Comparison of ENCODE assay signal across 18 cellular contexts in genomic region chrX:31316340-31316991, GRCh38.
"Had no signal": no experiment of that assay in that cellular context is flagged by ENCODE, and none has a peak within 500 bp of the region (broad histone marks: within the 10 kb centered on the region; RNA-seq: fewer than 3 reads in every experiment).

No MANE protein-coding gene starts in this region.

- H3K4me1 ChIP-seq: adrenal gland, ascending aorta, foreskin keratinocyte, neural progenitor cell, spleen, upper lobe of left lung had no signal

- H3K27me3 ChIP-seq: adrenal gland, ascending aorta, brain microvascular endothelial cell, foreskin keratinocyte, neural progenitor cell, spleen, upper lobe of left lung had no signal

- FAIRE-seq: kidney, TTC549 had no signal

- H3K9me3 ChIP-seq: adrenal gland, ascending aorta, thoracic aorta, upper lobe of left lung had no signal

- H3K9ac ChIP-seq: neural progenitor cell had no signal

- H2AFZ ChIP-seq: neural progenitor cell had no signal

- H3K27ac ChIP-seq: adrenal gland, brain microvascular endothelial cell, foreskin keratinocyte, neural progenitor cell, spleen, thoracic aorta, upper lobe of left lung had no signal

- H3K4me2 ChIP-seq: neural progenitor cell had no signal

- H3K4me3 ChIP-seq: adrenal gland, ascending aorta, neural progenitor cell, spleen, thoracic aorta, upper lobe of left lung had no signal

- H3K36me3 ChIP-seq: adrenal gland, ascending aorta, brain microvascular endothelial cell, neural progenitor cell, spleen, thoracic aorta, upper lobe of left lung had no signal

- ATAC-seq: foreskin keratinocyte; naive thymus-derived CD8-positive, alpha-beta T cell had no signal

- DNase-seq: activated CD4-positive, alpha-beta T cell treated with anti-CD3 and anti-CD28 coated beads for 1 hour; activated naive CD4-positive, alpha-beta T cell; activated T-cell treated with anti-CD3 and anti-CD28 coated beads, Interleukin-2, amount 50 U/mL, for 1 hour; adrenal gland; brain microvascular endothelial cell; caudate nucleus; effector memory CD4-positive, alpha-beta T cell; foreskin keratinocyte; kidney; naive thymus-derived CD8-positive, alpha-beta T cell; spleen; stimulated activated CD4-positive, alpha-beta T cell treated with anti-CD3 and anti-CD28 coated beads, Interleukin-4, amount 100 ng/mL, for 1 hour; stimulated activated naive CD4-positive, alpha-beta T cell; upper lobe of left lung had no signal
